8 cellular contexts compared by ENCODE assay signal in genomic region chr3:48898383-48899234, GRCh38. TPM values are rescaled to one million over a fixed set of nuclear protein-coding genes. Genes with fewer than 3 reads are reported as not detected.
DNase-seq lines count a peak whose midpoint lies in the region; FAIRE-seq and TF ChIP-seq lines count a peak whose summit lies in the region.

Gene SLC25A20 (minus strand): TSS chr3:48898882. CDS start chr3:48898794, 88 bp downstream.

- H3K4me1 ChIP-seq in trophoblast cell (ENCODE audit: control insufficient read depth in 1 of 2, insufficient read depth in 2 of 2, low read length in 2 of 2) (peaks cover 2 to 17% of the 10 kb centered on the region in 2 experiments), tibial nerve (peaks cover 0 to 27% (median 15%) of the 10 kb centered on the region in 4 donors)

- intact Hi-C loops in cardiac septum (cut with DNase I), result loop anchor here (2.0 to 5.0 kb wide), 3 partner anchors 20 to 54 kb away; partner anchors contain the start of genes ARIH2 and PRKAR2A

- H3K4me3 ChIP-seq in trophoblast cell (ENCODE audit: low read depth, low read length), result peak within 1 kb of the TSS; percentile 73
- H3K4me3 ChIP-seq in tibial nerve, result peak within 1 kb of the TSS; percentile 46 to 84 (median 58)

- peak within 1 kb of the TSS; percentile 73 for H3K4me2 ChIP-seq in trophoblast cell (ENCODE audit: low read length)

- DNase-seq in GF-D8 (lab: John Stamatoyannopoulos, UW) (peak; percentile 65), H54 (ENCODE audit: insufficient read length, low spot score) (peak; percentile 97), M059J (ENCODE audit: low read depth) (peak; percentile 79), SW 1271 (lab: John Stamatoyannopoulos, UW) (peak; percentile 40 to 74), cardiac septum (ENCODE audit: low spot score) (peak; percentile 97), trophoblast cell (peak; percentile 96 to 98), tibial nerve (ENCODE audit: low spot score in 2 of 2) (peak; percentile 76 to 79)
- DNase-seq in activated naive CD8-positive, alpha-beta T cell treated with anti-CD3 and anti-CD28 coated beads, Interleukin-2, amount 50 U/mL, for 16 hours (ENCODE audit: low read depth, low spot score), result peak; percentile 86

- peak within 1 kb of the TSS; percentile 66 for H4K91ac ChIP-seq in trophoblast cell (ENCODE audit: low read depth, low read length)

- H3K79me1 ChIP-seq in trophoblast cell (ENCODE audit: low read length), result peaks cover 3% of the 10 kb centered on the region

- H3K9ac ChIP-seq in trophoblast cell (ENCODE audit: low read length), result no peak within 1 kb of the TSS

- no peak within 1 kb of the TSS for H3K4ac ChIP-seq in trophoblast cell (ENCODE audit: low read depth, low read length)

- peaks cover 3% of the 10 kb centered on the region for H3K79me2 ChIP-seq in trophoblast cell (ENCODE audit: control insufficient read depth, insufficient read depth, low read length, poor library complexity)

- TF ChIP-seq CTCF in tibial nerve (IDR thresholded peaks at IDR 0.05), result peak in 1 of 5 experiments; percentile 17

- H3K36me3 ChIP-seq in trophoblast cell (ENCODE audit: control insufficient read depth in 1 of 2, insufficient read depth in 2 of 2, low read length in 2 of 2), result no peaks in the 10 kb centered on the region
- no peaks in the 10 kb centered on the region for H3K36me3 ChIP-seq in tibial nerve

- no peak within 1 kb of the TSS for H2AK5ac ChIP-seq in trophoblast cell (ENCODE audit: low read length)

- H4K12ac ChIP-seq in trophoblast cell (ENCODE audit: low read depth, low read length), result peak within 1 kb of the TSS; percentile 67

- H2BK120ac ChIP-seq in trophoblast cell (ENCODE audit: insufficient read depth, low read length, poor library complexity), result peak within 1 kb of the TSS; percentile 82

- peak within 1 kb of the TSS; percentile 43 for H2BK5ac ChIP-seq in trophoblast cell (ENCODE audit: low read depth, low read length, poor library complexity)

- peak within 1 kb of the TSS; percentile 81 for H3K14ac ChIP-seq in trophoblast cell (ENCODE audit: low read length)

- H2AFZ ChIP-seq in trophoblast cell (ENCODE audit: insufficient read depth, low read length, poor library complexity), result peak within 1 kb of the TSS; percentile 98

- no CpG with 5 or more reads among the region's 54 CpGs for WGBS in trophoblast cell (ENCODE audit: extremely low coverage, insufficient coverage, insufficient read length)
- WGBS in tibial nerve, 2 donors, result 4 to 6% methylated on average over 30 to 54 of the region's 54 CpGs

- H3K27ac ChIP-seq in trophoblast cell (ENCODE audit: low read depth, low read length) (no peak within 1 kb of the TSS), tibial nerve (peak within 1 kb of the TSS; percentile 38 to 84 (median 79))

- TF ChIP-seq POLR2A in H54 (IDR thresholded peaks at IDR 0.05; ENCODE audit: low read depth, low read length) (peak; percentile 48), tibial nerve (IDR thresholded peaks at IDR 0.05) (peak in 1 of 2 donors; percentile 55)

- peak; percentile 61 to 84 for TF ChIP-seq EP300 in tibial nerve (IDR thresholded peaks at IDR 0.05)

- H2BK12ac ChIP-seq in trophoblast cell (ENCODE audit: low read length), result peak within 1 kb of the TSS; percentile 32

- peak within 1 kb of the TSS; percentile 85 for H4K8ac ChIP-seq in trophoblast cell (ENCODE audit: low read depth, low read length)

- peak; percentile 43 for FAIRE-seq in H54 (lab: Jason Lieb, UNC)

- H3K27me3 ChIP-seq in trophoblast cell (ENCODE audit: insufficient read depth, low read length) (no peaks in the 10 kb centered on the region), tibial nerve (no peaks in the 10 kb centered on the region)

- peak within 1 kb of the TSS; percentile 89 for H3K18ac ChIP-seq in trophoblast cell (ENCODE audit: low read length)

- H3K9me3 ChIP-seq in trophoblast cell (ENCODE audit: insufficient read depth, low read depth, low read length) (no peaks in the 10 kb centered on the region), tibial nerve (no peaks in the 10 kb centered on the region)

- no peak within 1 kb of the TSS for H3K23ac ChIP-seq in trophoblast cell (ENCODE audit: low read length)

RNA-seq across cellular contexts. Expression of gene SLC25A20, which starts in this region (rescaled TPM):
- 14.5 and 28.2 TPM in 2 replicates for total RNA-seq in M059J (2014; rRNA removed; shearing (Covaris generic))
- total RNA-seq in cardiac septum, result 36.7 TPM
- polyA plus RNA-seq in trophoblast cell (2013), result 5.4 and 6.0 TPM in 2 replicates
- 10 to 100 TPM; 19.6 to 39.3 (median 22.1) TPM for total RNA-seq in tibial nerve
